Comparison of ENCODE assay signal across 14 cellular contexts in genomic region chr21:35150562-35151226, GRCh38.
DNase-seq lines count a peak whose midpoint lies in the region; ATAC-seq and TF ChIP-seq lines count a peak whose summit lies in the region.
"Had no signal": no experiment of that assay in that cellular context is flagged by ENCODE, and none has a peak within 500 bp of the region (broad histone marks: within the 10 kb centered on the region; RNA-seq: fewer than 3 reads in every experiment).

No MANE protein-coding gene starts in this region.

- POLR2A ChIA-PET in HEK293 (lab: Yijun Ruan, JAX): no interaction called here

- no peaks in the 10 kb centered on the region for H3K27me3 Mint-ChIP-seq in mesothelial cell of epicardium (ENCODE audit: low read depth)

- no peak overlapping the region for H3K27ac Mint-ChIP-seq in mesothelial cell of epicardium
- H3K27ac Mint-ChIP-seq: neural progenitor cell had no signal

- peaks cover 28% of the 10 kb centered on the region for H3K4me1 Mint-ChIP-seq in mesothelial cell of epicardium
- H3K4me1 Mint-ChIP-seq: neural progenitor cell had no signal

- H3K27ac ChIP-seq in HEK293 (ENCODE audit: extremely low read depth, low read depth, low read length): no peak overlapping the region
- H3K27ac ChIP-seq: C4-2B, cardiac muscle cell, neural progenitor cell had no signal

- no peaks in the 10 kb centered on the region for H3K9me3 ChIP-seq in HEK293 (ENCODE audit: control insufficient read depth, insufficient read depth, low read depth, low read length)

- H3K4me3 Mint-ChIP-seq in mesothelial cell of epicardium: no peak overlapping the region
- H3K4me3 Mint-ChIP-seq: neural progenitor cell had no signal

- no peaks in the 10 kb centered on the region for H3K36me3 ChIP-seq in HEK293 (ENCODE audit: control insufficient read depth in 2 of 2, insufficient read depth in 1 of 2, low read length in 2 of 2)
- H3K36me3 ChIP-seq: cardiac muscle cell, neural progenitor cell had no signal

- CTCF ChIA-PET in HEK293 (lab: Yijun Ruan, JAX): no interaction called here

- ATAC-seq in GM18907 (IDR thresholded peaks at IDR 0.05; ENCODE audit: unreplicated experiment) (no peak), HG02885 (IDR thresholded peaks at IDR 0.05; ENCODE audit: poor library complexity, unreplicated experiment) (no peak)
- ATAC-seq: esophagus mucosa had no signal

- no peaks in the 10 kb centered on the region for H3K36me3 Mint-ChIP-seq in mesothelial cell of epicardium
- H3K36me3 Mint-ChIP-seq: neural progenitor cell had no signal

- H3K4me1 ChIP-seq in HEK293 (ENCODE audit: control insufficient read depth, insufficient read depth, low read length): no peaks in the 10 kb centered on the region
- H3K4me1 ChIP-seq: neural progenitor cell had no signal

- DNase-seq in AG08395 (ENCODE audit: low spot score) (peak; percentile 36), amniotic epithelial cell (ENCODE audit: low read depth) (peak; percentile 40), iris pigment epithelial cell (ENCODE audit: low read depth) (peak; percentile 86), RKO (ENCODE audit: low spot score) (no peak), mesothelial cell of epicardium (ENCODE audit: low spot score in 2 of 2, unreplicated experiment in 2 of 2) (no peak)
- DNase-seq: NCI-H2171 treated with DMSO at 0.1 percent for 48 hours; stimulated activated CD4-positive, alpha-beta T cell treated with anti-CD3 and anti-CD28 coated beads, Interleukin-15, amount 100 ng/mL, for 24 hours had no signal

- TF ChIP-seq CTCF in HEK293 (tag by site-specific recombination; IDR thresholded peaks at IDR 0.05): no peak
- TF ChIP-seq CTCF in mesothelial cell of epicardium (IDR thresholded peaks at IDR 0.05; ENCODE audit: unreplicated experiment): no peak

- H3K9me3 Mint-ChIP-seq in mesothelial cell of epicardium: peaks cover 9% of the 10 kb centered on the region

- no peak overlapping the region for H3K4me3 ChIP-seq in HEK293 (ENCODE audit: low read depth, low read length)
- H3K4me3 ChIP-seq: cardiac muscle cell, neural progenitor cell had no signal

TF ChIP-seq in HEK293, 187 proteins besides CTCF, POLR2A, EP300 and RAD21:
- peak; percentile 99 for TF ChIP-seq ZNF529 (tag by site-specific recombination; IDR thresholded peaks at IDR 0.05; ENCODE audit: insufficient replicate concordance)
- no peak for TF ChIP-seq ZNF138 (tag by site-specific recombination; IDR thresholded peaks at IDR 0.05; ENCODE audit: borderline replicate concordance)
- TF ChIP-seq ZNF585B (tag by site-specific recombination; IDR thresholded peaks at IDR 0.05): 0 out of 2 replicates have a peak, but pooled peaks have one; percentile 13
- peak; percentile 45 for TF ChIP-seq SETDB1 (IDR thresholded peaks at IDR 0.05; ENCODE audit: insufficient read length, low read length)

Comparison
In these comparisons a context has a peak if more than half of its experiments do, and no peak if none do; other contexts are left out.
1. DNase-seq: peak in AG08395 (single experiment), amniotic epithelial cell (single experiment) and iris pigment epithelial cell (single experiment); none in RKO (single experiment) and mesothelial cell of epicardium (0 of 2).